ENCODE assay signal across 18 cellular contexts in the genomic region with DNA sequence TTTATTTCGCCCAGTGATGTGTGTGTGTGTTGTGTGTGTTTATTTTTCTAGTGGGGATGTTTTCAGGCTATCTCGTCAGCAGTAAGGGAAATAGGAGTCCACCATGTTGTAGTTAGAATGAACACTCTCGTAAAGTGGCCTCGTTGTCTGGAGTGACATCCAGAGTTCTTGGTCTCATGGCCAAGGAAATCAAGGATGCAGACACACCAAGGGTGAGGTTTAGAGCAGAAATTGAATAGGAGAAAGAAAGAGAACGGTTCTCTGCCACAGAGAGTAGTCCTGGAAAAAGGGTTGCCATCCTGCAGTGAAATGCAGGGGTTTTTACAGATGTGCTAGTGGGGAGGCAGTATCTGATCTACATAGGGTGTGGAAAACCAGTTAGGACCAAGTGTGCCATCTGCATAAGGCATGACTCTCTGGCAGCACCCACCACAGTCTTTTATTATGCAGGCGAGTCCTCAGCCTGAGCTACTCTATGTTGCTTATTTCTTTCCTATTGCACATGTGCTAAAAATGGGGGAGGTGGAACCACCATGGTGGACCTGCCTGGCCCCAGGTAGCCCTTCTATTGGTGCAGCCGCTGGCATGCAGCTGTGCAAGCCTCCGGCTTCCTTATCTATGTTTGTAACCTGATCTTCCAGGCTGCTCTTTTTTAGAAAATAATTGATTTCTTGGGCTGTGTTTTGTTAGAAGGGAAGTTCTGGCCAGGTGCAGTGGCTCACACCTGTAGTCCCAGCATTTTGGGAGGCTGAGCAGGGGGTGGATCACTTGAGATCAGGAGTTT.
"Had no signal": no experiment of that assay in that cellular context is flagged by ENCODE, and none has a peak within 500 bp of the region (broad histone marks: within the 10 kb centered on the region; RNA-seq: fewer than 3 reads in every experiment).

No MANE protein-coding gene starts in this region.

- H3K27ac ChIP-seq: esophagus muscularis mucosa, gastroesophageal sphincter, heart left ventricle, transverse colon had no signal

- H3K27me3 ChIP-seq: esophagus muscularis mucosa, gastroesophageal sphincter, heart left ventricle, transverse colon had no signal

- FAIRE-seq: endothelial cell of umbilical vein, kidney had no signal

- H3K4me3 ChIP-seq: esophagus muscularis mucosa, gastroesophageal sphincter, heart left ventricle, lung, transverse colon had no signal

- H3K4me1 ChIP-seq: gastroesophageal sphincter had no signal

- H3K9me3 ChIP-seq: esophagus muscularis mucosa, gastroesophageal sphincter, transverse colon had no signal

- DNase-seq: activated B cell treated with CpG ODN at 0.5 μM for 24 hours; activated CD4-positive, alpha-beta memory T cell treated with anti-CD3 and anti-CD28 coated beads for 36 hours; activated CD4-positive, alpha-beta T cell treated with anti-CD3 and anti-CD28 coated beads for 4 hours; activated gamma-delta T cell treated with Interleukin-2 at 50 U/mL for 16 hours; activated T-cell treated with anti-CD3 and anti-CD28 coated beads for 4 hours; effector CD8-positive, alpha-beta T cell; heart left ventricle; kidney; midbrain; nephron progenitor cell; occipital lobe; stimulated activated CD4-positive, alpha-beta T cell treated with anti-CD3 and anti-CD28 coated beads, Interleukin-2, amount 100 ng/mL, for 24 hours; stimulated activated naive CD8-positive, alpha-beta T cell treated with anti-CD3 and anti-CD28 coated beads, Interleukin-15, Interleukin-2, amounts not matched to agents 100 U/mL and 50 U/mL, for 24 hours; transverse colon had no signal
